8 cellular contexts compared by ENCODE assay signal in the genomic region with DNA sequence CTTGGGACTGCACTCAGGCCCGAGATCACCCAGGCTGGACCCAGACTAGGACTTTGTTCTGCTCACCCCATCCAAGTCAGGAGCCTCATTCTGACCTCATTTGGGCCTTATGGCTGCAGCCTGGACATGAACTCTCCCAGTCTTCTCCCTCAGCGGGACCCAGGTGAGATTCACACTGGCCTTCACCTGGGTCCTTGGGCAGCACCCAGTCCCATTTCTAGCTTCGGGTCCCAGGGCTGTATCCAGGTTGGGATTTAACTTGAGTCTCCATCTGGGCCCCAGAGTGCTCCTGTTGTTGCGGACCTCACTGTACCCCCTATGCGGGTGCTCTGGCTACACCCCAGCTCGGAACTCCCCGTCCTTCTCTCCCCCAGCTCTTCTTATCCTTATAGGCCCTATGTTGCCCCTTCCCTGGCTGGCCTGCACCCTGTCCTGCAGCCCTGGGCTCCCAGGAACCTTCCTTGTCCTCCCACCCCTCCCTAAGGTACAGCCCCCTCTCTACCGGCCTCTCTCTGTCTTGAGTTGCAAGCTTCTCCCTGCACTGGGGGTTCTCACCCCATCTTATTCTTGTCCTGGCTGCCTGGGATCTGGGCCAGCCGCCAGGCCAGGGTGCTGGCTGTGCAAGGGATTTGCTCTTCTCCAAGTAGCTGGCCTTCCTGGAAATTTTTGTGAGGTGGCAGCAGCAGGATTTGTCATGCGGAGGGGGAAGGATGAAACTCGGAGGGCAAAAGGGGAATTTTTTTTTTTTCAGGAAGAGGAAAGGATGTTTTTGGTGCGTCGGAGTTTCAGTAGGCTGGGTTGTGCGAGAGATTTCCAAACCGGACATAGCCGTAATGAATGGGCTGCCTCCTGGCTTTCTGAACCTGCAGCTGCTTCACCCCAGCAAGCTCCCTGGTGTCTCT. TPM values are rescaled to one million over a fixed set of nuclear protein-coding genes. Genes with fewer than 3 reads are reported as not detected.
DNase-seq lines count a peak whose midpoint lies in the region; ATAC-seq, FAIRE-seq and TF ChIP-seq lines count a peak whose summit lies in the region.

No MANE protein-coding gene starts in this region.

- peak; percentile 9 for TF ChIP-seq CTCF in foreskin keratinocyte (conservative IDR thresholded peaks at IDR 0.05)
- no peak for TF ChIP-seq CTCF in psoas muscle (IDR thresholded peaks at IDR 0.05)

- no peaks in the 10 kb centered on the region for H3K36me3 ChIP-seq in psoas muscle (ENCODE audit: insufficient read depth in 1 of 2, low read depth in 1 of 2)

- DNase-seq in Ammon's horn (ENCODE audit: low spot score) (peak; percentile 29), GM19239 (ENCODE audit: insufficient read length, low spot score) (no peak), foreskin keratinocyte (peak; percentile 42 to 57), psoas muscle (peak in 1 of 2 donors; percentile 61), AG08395 (ENCODE audit: low spot score) (no peak), AG08396 (ENCODE audit: low spot score) (no peak), T1000 (lab: John Stamatoyannopoulos, UW) (no peak)
- DNase-seq in activated CD4-positive, alpha-beta memory T cell treated with anti-CD3 and anti-CD28 coated beads, Interleukin-2, amount 10 ng/mL, durations not matched to agents 7 days and 5 days: no peak

- H3K4me3 Mint-ChIP-seq in activated CD4-positive, alpha-beta memory T cell treated with anti-CD3 and anti-CD28 coated beads, Interleukin-2, amount 10 ng/mL, durations not matched to agents 7 days and 5 days: peak overlapping the region; percentile 97

- intact Hi-C loops in psoas muscle (cut with DNase I): loop anchor here (2.0 to 10.0 kb wide), 6 partner anchors 33 to 243 kb away; a partner anchor contains a TSS

- ATAC-seq in foreskin keratinocyte: no peak
- no peak for ATAC-seq in psoas muscle

- H3K27me3 ChIP-seq in foreskin keratinocyte (no peaks in the 10 kb centered on the region), psoas muscle (ENCODE audit: insufficient read depth in 3 of 3, low read length in 2 of 3) (peaks cover 0 to 2% (median 0%) of the 10 kb centered on the region in 3 donors)

- H3K9me3 Mint-ChIP-seq in activated CD4-positive, alpha-beta memory T cell treated with anti-CD3 and anti-CD28 coated beads, Interleukin-2, amount 10 ng/mL, durations not matched to agents 7 days and 5 days: no peaks in the 10 kb centered on the region

- peak overlapping the region; percentile 89 for H3K4me3 ChIP-seq in psoas muscle

- H3K36me3 Mint-ChIP-seq in activated CD4-positive, alpha-beta memory T cell treated with anti-CD3 and anti-CD28 coated beads, Interleukin-2, amount 10 ng/mL, durations not matched to agents 7 days and 5 days (ENCODE audit: low read depth): peaks cover 19% of the 10 kb centered on the region

- peak overlapping the region; percentile 92 for H3K27ac Mint-ChIP-seq in activated CD4-positive, alpha-beta memory T cell treated with anti-CD3 and anti-CD28 coated beads, Interleukin-2, amount 10 ng/mL, durations not matched to agents 7 days and 5 days

- POLR2A ChIA-PET in activated CD4-positive, alpha-beta memory T cell treated with anti-CD3 and anti-CD28 coated beads, Interleukin-2, amount 10 ng/mL, durations not matched to agents 7 days and 5 days (lab: Charles Lee): interaction anchor here (0.9 to 3.7 kb wide), 6 partner anchors 9 to 242 kb away, joined by 3 to 23 read pairs (median 7); a partner anchor contains a TSS

- 0 to 3% (median 1%) methylated on average over 16 of the region's 16 CpGs for WGBS in psoas muscle, 3 donors

- no peaks in the 10 kb centered on the region for H3K27me3 Mint-ChIP-seq in activated CD4-positive, alpha-beta memory T cell treated with anti-CD3 and anti-CD28 coated beads, Interleukin-2, amount 10 ng/mL, durations not matched to agents 7 days and 5 days

- CTCF ChIA-PET in activated CD4-positive, alpha-beta memory T cell treated with anti-CD3 and anti-CD28 coated beads, Interleukin-2, amount 10 ng/mL, durations not matched to agents 7 days and 5 days (lab: Charles Lee): interaction anchor here (3.0 kb wide), 1 partner anchor 9 kb away, joined by 12 read pairs; no protein-coding TSS in a partner anchor

- H3K4me1 Mint-ChIP-seq in activated CD4-positive, alpha-beta memory T cell treated with anti-CD3 and anti-CD28 coated beads, Interleukin-2, amount 10 ng/mL, durations not matched to agents 7 days and 5 days: peaks cover 48% of the 10 kb centered on the region

- no peaks in the 10 kb centered on the region for H3K9me3 ChIP-seq in psoas muscle

- H3K4me1 ChIP-seq in foreskin keratinocyte (peaks cover 24% of the 10 kb centered on the region), psoas muscle (peaks cover 56% of the 10 kb centered on the region)

- FAIRE-seq in GM19239 (lab: Jason Lieb, UNC): peak; percentile 58

- H3K27ac ChIP-seq in foreskin keratinocyte: peak overlapping the region; percentile 72
- H3K27ac ChIP-seq in psoas muscle: peak overlapping the region; percentile 99

RNA-seq across cellular contexts. Expression of a gene that starts 0.9 kb away (rescaled TPM):
- total RNA-seq in activated CD4-positive, alpha-beta memory T cell treated with anti-CD3 and anti-CD28 coated beads, Interleukin-2, amount 10 ng/mL, durations not matched to agents 7 days and 5 days: 10 to 100 TPM; 74.2 to 76.0 TPM
- 50.6 and 54.5 TPM in 2 replicates for total RNA-seq in foreskin keratinocyte
- polyA plus RNA-seq in foreskin keratinocyte: 61.3 and 61.6 TPM in 2 replicates
- 100 to 1,000 TPM in 2 of 4 donors, 10 to 100 TPM in 2; 64.4 to 126 (median 107) TPM for total RNA-seq in psoas muscle
- 100 to 1,000 TPM in 2 of 3 donors, 10 to 100 TPM in 1; 86.3 to 229 (median 146) TPM for polyA plus RNA-seq in psoas muscle

RNA-seq across cellular contexts. Expression of a gene that starts 32.2 kb away (rescaled TPM):
- total RNA-seq in activated CD4-positive, alpha-beta memory T cell treated with anti-CD3 and anti-CD28 coated beads, Interleukin-2, amount 10 ng/mL, durations not matched to agents 7 days and 5 days: 1 to 10 TPM; 7.2 to 8.3 TPM
- total RNA-seq in foreskin keratinocyte (1.2 and 2.6 TPM in 2 replicates), psoas muscle (10 to 100 TPM; 21.6 to 48.0 (median 24.5) TPM)
- polyA plus RNA-seq in foreskin keratinocyte (0.97 and 1.8 TPM in 2 replicates), psoas muscle (10 to 100 TPM in 2 of 3 donors, 1 to 10 TPM in 1; 4.7 to 15.1 (median 10.5) TPM)

Comparison
In these comparisons a context has a peak if more than half of its experiments do, and no peak if none do; other contexts are left out.
1. DNase-seq: peak in Ammon's horn (single experiment) and foreskin keratinocyte (2 of 2); none in GM19239 (single experiment), activated CD4-positive, alpha-beta memory T cell treated with anti-CD3 and anti-CD28 coated beads, Interleukin-2, amount 10 ng/mL, durations not matched to agents 7 days and 5 days (single experiment), AG08395 (single experiment), AG08396 (single experiment) and T1000 (single experiment).